ENCODE assay signal across 7 cellular contexts in the genomic region with DNA sequence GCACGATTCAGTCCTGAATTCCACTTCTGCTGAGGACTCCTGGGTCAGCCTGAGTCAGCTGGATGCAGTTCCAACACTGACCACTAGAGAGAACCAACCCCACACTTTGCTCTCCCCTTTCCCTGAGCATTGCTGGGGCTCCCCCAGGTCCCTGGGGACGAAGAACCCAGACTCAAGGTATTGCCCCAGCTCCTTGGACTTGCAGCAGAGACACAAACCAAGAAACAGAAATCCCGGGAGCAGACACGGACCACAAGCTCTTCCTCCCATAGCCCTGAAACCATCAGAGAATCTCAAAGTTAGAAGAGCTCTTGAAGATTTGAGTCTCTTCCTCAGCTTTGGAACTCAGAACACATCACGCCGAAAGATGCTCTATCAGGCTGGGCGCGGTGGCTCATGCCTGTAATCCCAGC. TPM values are rescaled to one million over a fixed set of nuclear protein-coding genes. Genes with fewer than 3 reads are reported as not detected.
DNase-seq lines count a peak whose midpoint lies in the region; ATAC-seq and TF ChIP-seq lines count a peak whose summit lies in the region.

No MANE protein-coding gene starts in this region.

- POLR2A ChIA-PET in activated CD8-positive, alpha-beta T cell treated with anti-CD3 and anti-CD28 coated beads for 36 hours (lab: Charles Lee): interaction anchor here (0.7 to 1.2 kb wide), 3 partner anchors 27 to 210 kb away, joined by 3 to 4 read pairs (median 3); a partner anchor contains a TSS

- no peaks in the 10 kb centered on the region for H3K36me3 Mint-ChIP-seq in activated CD8-positive, alpha-beta T cell treated with anti-CD3 and anti-CD28 coated beads for 36 hours (ENCODE audit: low read depth)
- no peaks in the 10 kb centered on the region for H3K36me3 Mint-ChIP-seq in effector memory CD8-positive, alpha-beta T cell (ENCODE audit: insufficient read depth)
- H3K36me3 Mint-ChIP-seq in naive B cell: no peaks in the 10 kb centered on the region
- no peaks in the 10 kb centered on the region for H3K36me3 Mint-ChIP-seq in stimulated activated memory B cell treated with anti-CD40 and anti-IgM and Interleukin-4, amounts not matched to agents 10 μg/mL and 1 μg/mL and 100 μg/mL, for 72 hours

- H3K27me3 Mint-ChIP-seq in activated CD8-positive, alpha-beta T cell treated with anti-CD3 and anti-CD28 coated beads for 36 hours: no peaks in the 10 kb centered on the region
- peaks cover 5 to 9% of the 10 kb centered on the region in 2 donors for H3K27me3 Mint-ChIP-seq in effector memory CD8-positive, alpha-beta T cell
- no peaks in the 10 kb centered on the region for H3K27me3 Mint-ChIP-seq in naive B cell
- H3K27me3 Mint-ChIP-seq in stimulated activated memory B cell treated with anti-CD40 and anti-IgM and Interleukin-4, amounts not matched to agents 10 μg/mL and 1 μg/mL and 100 μg/mL, for 72 hours: no peaks in the 10 kb centered on the region

- peaks cover 5% of the 10 kb centered on the region for H3K4me1 Mint-ChIP-seq in activated CD8-positive, alpha-beta T cell treated with anti-CD3 and anti-CD28 coated beads for 36 hours (ENCODE audit: low read depth)
- H3K4me1 Mint-ChIP-seq in effector memory CD8-positive, alpha-beta T cell (ENCODE audit: low read depth in 2 of 2): peaks cover 6 to 12% of the 10 kb centered on the region in 2 donors
- H3K4me1 Mint-ChIP-seq in naive B cell: peaks cover 38 to 92% (median 80%) of the 10 kb centered on the region in 3 donors
- peaks cover 70% of the 10 kb centered on the region for H3K4me1 Mint-ChIP-seq in stimulated activated memory B cell treated with anti-CD40 and anti-IgM and Interleukin-4, amounts not matched to agents 10 μg/mL and 1 μg/mL and 100 μg/mL, for 72 hours

- TF ChIP-seq CTCF in GM10266 (IDR thresholded peaks at IDR 0.05; ENCODE audit: control insufficient read depth, insufficient read depth, low read depth, missing control alignments) (peak; percentile 94), HFF-Myc (IDR thresholded peaks at IDR 0.05; ENCODE audit: low read depth, low read length, missing control alignments) (peak; percentile 90)
- TF ChIP-seq CTCF in activated CD8-positive, alpha-beta T cell treated with anti-CD3 and anti-CD28 coated beads for 36 hours (IDR thresholded peaks at IDR 0.05): peak; percentile 95

- CTCF ChIA-PET in activated CD8-positive, alpha-beta T cell treated with anti-CD3 and anti-CD28 coated beads for 36 hours (lab: Charles Lee): interaction anchor here (0.6 to 9.7 kb wide), 50 partner anchors 8 to 362 kb away, joined by 3 to 126 read pairs (median 5); a partner anchor contains a TSS

- H3K9me3 Mint-ChIP-seq in activated CD8-positive, alpha-beta T cell treated with anti-CD3 and anti-CD28 coated beads for 36 hours: no peaks in the 10 kb centered on the region
- H3K9me3 Mint-ChIP-seq in effector memory CD8-positive, alpha-beta T cell: no peaks in the 10 kb centered on the region
- H3K9me3 Mint-ChIP-seq in naive B cell: no peaks in the 10 kb centered on the region
- no peaks in the 10 kb centered on the region for H3K9me3 Mint-ChIP-seq in stimulated activated memory B cell treated with anti-CD40 and anti-IgM and Interleukin-4, amounts not matched to agents 10 μg/mL and 1 μg/mL and 100 μg/mL, for 72 hours

- no peak overlapping the region for H3K27ac Mint-ChIP-seq in activated CD8-positive, alpha-beta T cell treated with anti-CD3 and anti-CD28 coated beads for 36 hours
- H3K27ac Mint-ChIP-seq in effector memory CD8-positive, alpha-beta T cell: peak overlapping the region; percentile 23 to 63
- H3K27ac Mint-ChIP-seq in naive B cell: peak overlapping the region; percentile 58 to 98 (median 92)
- peak overlapping the region; percentile 50 for H3K27ac Mint-ChIP-seq in stimulated activated memory B cell treated with anti-CD40 and anti-IgM and Interleukin-4, amounts not matched to agents 10 μg/mL and 1 μg/mL and 100 μg/mL, for 72 hours

- ATAC-seq in activated CD8-positive, alpha-beta T cell treated with anti-CD3 and anti-CD28 coated beads for 36 hours: peak; percentile 99
- ATAC-seq in effector memory CD8-positive, alpha-beta T cell (replicated peaks): peak; percentile 97
- ATAC-seq in naive B cell (ENCODE audit: low read depth in 2 of 2): peak; percentile 37 to 46
- ATAC-seq in stimulated activated memory B cell treated with anti-CD40 and anti-IgM and Interleukin-4, amounts not matched to agents 10 μg/mL and 1 μg/mL and 100 μg/mL, for 72 hours: peak; percentile 79

- peak; percentile 79 for DNase-seq in GM10266 (ENCODE audit: extremely low spot score)
- DNase-seq in HFF-Myc (ENCODE audit: extremely low read depth, low read depth): peak; percentile 20
- peak; percentile 10 for DNase-seq in NCI-H510A (lab: John Stamatoyannopoulos, UW)
- peak; percentile 80 for DNase-seq in activated CD8-positive, alpha-beta T cell treated with anti-CD3 and anti-CD28 coated beads for 36 hours
- DNase-seq in effector memory CD8-positive, alpha-beta T cell: peak; percentile 71 to 81 (median 77)
- peak; percentile 83 for DNase-seq in naive B cell

- intact Hi-C loops in activated CD8-positive, alpha-beta T cell treated with anti-CD3 and anti-CD28 coated beads for 36 hours (cut with micrococcal nuclease): loop anchor here (2.0 to 5.0 kb wide), 4 partner anchors 27 to 213 kb away; a partner anchor contains a TSS

- no peak overlapping the region for H3K4me3 ChIP-seq in HFF-Myc (replicated peaks; ENCODE audit: low read depth, low read length)

- H3K4me3 Mint-ChIP-seq in activated CD8-positive, alpha-beta T cell treated with anti-CD3 and anti-CD28 coated beads for 36 hours: no peak overlapping the region
- H3K4me3 Mint-ChIP-seq in effector memory CD8-positive, alpha-beta T cell: peak overlapping the region in 1 of 2 donors; percentile 2
- H3K4me3 Mint-ChIP-seq in naive B cell: peak overlapping the region; percentile 1 to 90 (median 80)
- H3K4me3 Mint-ChIP-seq in stimulated activated memory B cell treated with anti-CD40 and anti-IgM and Interleukin-4, amounts not matched to agents 10 μg/mL and 1 μg/mL and 100 μg/mL, for 72 hours: peak overlapping the region; percentile 62

RNA-seq across cellular contexts. Expression of a gene that starts 0.7 kb away (rescaled TPM):
- total RNA-seq in activated CD8-positive, alpha-beta T cell treated with anti-CD3 and anti-CD28 coated beads for 36 hours: not detected
- polyA plus RNA-seq in naive B cell (ENCODE audit: low read depth in 6 of 6): 1 to 10 TPM in 1 of 6 donors, not detected in 5; 1.8 TPM

RNA-seq across cellular contexts. Expression of a gene that starts 8.3 kb away (rescaled TPM):
- not detected for total RNA-seq in activated CD8-positive, alpha-beta T cell treated with anti-CD3 and anti-CD28 coated beads for 36 hours
- polyA plus RNA-seq in naive B cell (ENCODE audit: low read depth in 6 of 6): not detected

RNA-seq across cellular contexts. Expression of a gene that starts 12.8 kb away (rescaled TPM):
- total RNA-seq in activated CD8-positive, alpha-beta T cell treated with anti-CD3 and anti-CD28 coated beads for 36 hours: 10 to 100 TPM; 28.4 to 31.6 TPM
- polyA plus RNA-seq in naive B cell (ENCODE audit: low read depth in 6 of 6): 1,000 to 10,000 TPM; 2,263 to 2,851 (median 2,433) TPM

RNA-seq across cellular contexts. Expression of a gene that starts 22.9 kb away (rescaled TPM):
- not detected for total RNA-seq in activated CD8-positive, alpha-beta T cell treated with anti-CD3 and anti-CD28 coated beads for 36 hours
- not detected for polyA plus RNA-seq in naive B cell (ENCODE audit: low read depth in 6 of 6)

RNA-seq across cellular contexts. Expression of a gene that starts 37.6 kb away (rescaled TPM):
- total RNA-seq in activated CD8-positive, alpha-beta T cell treated with anti-CD3 and anti-CD28 coated beads for 36 hours: not detected
- not detected for polyA plus RNA-seq in naive B cell (ENCODE audit: low read depth in 6 of 6)

Comparison
In these comparisons a context has a peak if more than half of its experiments do, and no peak if none do; other contexts are left out.
1. DNase-seq: peak in every context shown above with its lines; median percentile 83 in naive B cell; 80 in activated CD8-positive, alpha-beta T cell treated with anti-CD3 and anti-CD28 coated beads for 36 hours; 79 in GM10266; 77 in effector memory CD8-positive, alpha-beta T cell; 20 in HFF-Myc; 10 in NCI-H510A.
2. ATAC-seq: peak in every context shown above with its lines; median percentile 99 in activated CD8-positive, alpha-beta T cell treated with anti-CD3 and anti-CD28 coated beads for 36 hours; 97 in effector memory CD8-positive, alpha-beta T cell; 79 in stimulated activated memory B cell treated with anti-CD40 and anti-IgM and Interleukin-4, amounts not matched to agents 10 μg/mL and 1 μg/mL and 100 μg/mL, for 72 hours; 42 in naive B cell.